In genomic region chr4:154585369-154586018, GRCh38 we compare ENCODE assay signal across 30 cellular contexts. TPM values are rescaled to one million over a fixed set of nuclear protein-coding genes. Genes with fewer than 3 reads are reported as not detected.
"Had no signal": no experiment of that assay in that cellular context is flagged by ENCODE, and none has a peak within 500 bp of the region (broad histone marks: within the 10 kb centered on the region; RNA-seq: fewer than 3 reads in every experiment).

No MANE protein-coding gene starts in this region.

- H3K27ac ChIP-seq: neural progenitor cell, ovary, parathyroid adenoma, psoas muscle, skin epidermis, spleen, suprapubic skin, testis, tibial artery, transverse colon, upper lobe of right lung, uterus had no signal

- H3K36me3 ChIP-seq: neural progenitor cell, ovary, spleen, suprapubic skin, tibial artery, transverse colon, upper lobe of right lung, uterus had no signal

- H3K27me3 ChIP-seq: neural progenitor cell, ovary, testis, transverse colon, uterus had no signal

- H3K4me1 ChIP-seq: parathyroid adenoma, psoas muscle, spleen, suprapubic skin, testis, tibial artery, transverse colon, upper lobe of right lung, uterus had no signal

- DNase-seq: natural killer cell; occipital lobe; ovary; psoas muscle; right cardiac atrium; spleen; stimulated activated CD4-positive, alpha-beta T cell treated with anti-CD3 and anti-CD28 coated beads, Interleukin-12 subunit alpha, Interleukin-12 subunit beta, amount 100 ng/mL, for 4 hours; stimulated activated CD4-positive, alpha-beta T cell treated with anti-CD3 and anti-CD28 coated beads, Interleukin-1b, Interleukin-23, amount 100 ng/mL, for 48 hours; stimulated activated CD4-positive, alpha-beta T cell treated with anti-CD3 and anti-CD28 coated beads, Interleukin-4, amount 100 ng/mL, for 1 hour; stimulated activated CD4-positive, alpha-beta T cell treated with anti-CD3 and anti-CD28 coated beads, Interleukin-4, amount 100 ng/mL, for 4 hours; stimulated activated CD8-positive, alpha-beta memory T cell treated with anti-CD3 and anti-CD28 coated beads, Interleukin-4, amount 100 ng/mL, for 48 hours; stimulated activated naive CD4-positive, alpha-beta T cell; stimulated activated naive CD8-positive, alpha-beta T cell treated with anti-CD3 and anti-CD28 coated beads, Interleukin-15, amount 100 ng/mL, for 72 hours; stimulated activated naive CD8-positive, alpha-beta T cell treated with anti-CD3 and anti-CD28 coated beads, Interleukin-15, Interleukin-2, amounts not matched to agents 100 U/mL and 50 U/mL, for 24 hours; substantia nigra; tibial artery; transverse colon; upper lobe of right lung; uterus had no signal

- H2AFZ ChIP-seq: neural progenitor cell, parathyroid adenoma had no signal

- H3K4me3 ChIP-seq: neural progenitor cell, ovary, psoas muscle, skin epidermis, smooth muscle cell, spleen, suprapubic skin, tibial artery, transverse colon, upper lobe of right lung, uterus had no signal

- H3K4me2 ChIP-seq: neural progenitor cell, smooth muscle cell had no signal

- ATAC-seq: natural killer cell; psoas muscle; right cardiac atrium; sciatic nerve; stimulated activated memory B cell treated with anti-CD40 and anti-IgM and Interleukin-4, amounts not matched to agents 10 μg/mL and 1 μg/mL and 100 μg/mL, for 72 hours; stimulated activated naive CD8-positive, alpha-beta T cell treated with anti-CD3 and anti-CD28 coated beads, Interleukin-15, amount 100 ng/mL, for 72 hours; stimulated activated naive CD8-positive, alpha-beta T cell treated with anti-CD3 and anti-CD28 coated beads, Interleukin-15, Interleukin-2, amounts not matched to agents 100 U/mL and 50 U/mL, for 24 hours; upper lobe of right lung had no signal

- H3K9me3 ChIP-seq: ovary, psoas muscle, spleen, suprapubic skin, testis, tibial artery, transverse colon, upper lobe of right lung, uterus had no signal

- H3K79me2 ChIP-seq: parathyroid adenoma had no signal

- H3K9ac ChIP-seq: neural progenitor cell, parathyroid adenoma had no signal

RNA-seq across cellular contexts. Expression of gene FGA, which starts 5.0 kb away (rescaled TPM):
- total RNA-seq: natural killer cell, osteoblast, sciatic nerve, transverse colon, urinary bladder had no signal
- polyA plus RNA-seq: neural cell, ovary, psoas muscle had no signal

RNA-seq across cellular contexts. Expression of gene FGB, which starts 22.7 kb away (rescaled TPM):
- total RNA-seq: natural killer cell, osteoblast, sciatic nerve, smooth muscle cell, transverse colon, urinary bladder had no signal
- polyA plus RNA-seq: neural cell, ovary, psoas muscle had no signal

RNA-seq across cellular contexts. Expression of gene FGG, which starts 27.0 kb away (rescaled TPM):
- total RNA-seq: natural killer cell, osteoblast, sciatic nerve, smooth muscle cell, transverse colon, urinary bladder had no signal
- polyA plus RNA-seq: neural cell had no signal
